Comparison of ENCODE assay signal across 14 cellular contexts in the genomic region with DNA sequence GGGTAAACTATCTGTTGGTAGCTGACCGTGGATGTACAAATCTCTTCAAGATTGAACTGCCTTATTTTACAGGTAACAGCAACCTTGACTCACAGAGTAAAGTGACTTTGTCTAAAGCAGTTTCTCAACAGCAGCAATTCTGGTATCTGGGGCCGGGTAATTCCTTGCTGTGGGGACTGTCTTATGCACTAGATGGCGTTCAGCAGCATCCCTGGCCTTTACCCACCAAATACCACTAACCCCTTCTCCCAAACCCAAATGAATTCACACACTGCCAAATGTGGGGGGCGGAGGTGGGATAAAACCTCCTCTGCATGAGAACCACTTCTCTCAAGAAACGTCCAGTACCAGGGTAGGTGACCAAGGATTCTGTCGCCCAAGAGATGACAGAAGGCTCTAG. TPM values are rescaled to one million over a fixed set of nuclear protein-coding genes. Genes with fewer than 3 reads are reported as not detected.
A peak's percentile ranks its signal among the peaks of the same experiment; 100 is the strongest.
DNase-seq lines count a peak whose midpoint lies in the region; ATAC-seq and TF ChIP-seq lines count a peak whose summit lies in the region.
"Had no signal": no experiment of that assay in that cellular context is flagged by ENCODE, and none has a peak within 500 bp of the region (broad histone marks: within the 10 kb centered on the region; RNA-seq: fewer than 3 reads in every experiment).

No MANE protein-coding gene starts in this region.

- peaks cover 33% of the 10 kb centered on the region for H3K79me2 ChIP-seq in DOHH2 (ENCODE audit: control insufficient read depth, low read length)

- H3K27me3 ChIP-seq in DOHH2 (ENCODE audit: control insufficient read depth, low read length) (no peaks in the 10 kb centered on the region), kidney epithelial cell (ENCODE audit: control insufficient read depth, insufficient read depth, low read length) (no peaks in the 10 kb centered on the region)
- H3K27me3 ChIP-seq in CD4-positive, alpha-beta T cell (ENCODE audit: control insufficient read depth, insufficient read depth, low read length): no peaks in the 10 kb centered on the region
- H3K27me3 ChIP-seq: neutrophil, SJSA1 had no signal

- ATAC-seq in CD4-positive, alpha-beta T cell (ENCODE audit: poor library complexity): no peak
- ATAC-seq in HG02678 (IDR thresholded peaks at IDR 0.05; ENCODE audit: unreplicated experiment): no peak

- no peaks in the 10 kb centered on the region for H3K9me2 ChIP-seq in DOHH2 (replicated peaks; ENCODE audit: control insufficient read depth, low read length)

- H3K4me3 ChIP-seq in DOHH2 (ENCODE audit: low read length) (no peak overlapping the region), kidney epithelial cell (ENCODE audit: low read depth, low read length) (no peak overlapping the region)
- H3K4me3 ChIP-seq: SJSA1 had no signal

- intact Hi-C loops in CD4-positive, alpha-beta T cell (cut with DNase I, micrococcal nuclease): loop anchor here in 1 of 2 experiments (5.0 to 10.0 kb wide), 4 partner anchors 440 to 1280 kb away; a partner anchor contains a TSS

- no peak overlapping the region for H3K4me2 ChIP-seq in DOHH2 (ENCODE audit: low read length)

- TF ChIP-seq CTCF in DOHH2 (IDR thresholded peaks at IDR 0.05; ENCODE audit: low read depth, low read length, poor library complexity, severe bottlenecking) (peak; percentile 32), HFFc6 (IDR thresholded peaks at IDR 0.05) (peak; percentile 44; the same call in 1 of the 2 replicates), VCaP (conservative IDR thresholded peaks at IDR 0.05) (peak; percentile 52), kidney epithelial cell (IDR thresholded peaks at IDR 0.05; ENCODE audit: insufficient read depth, low read length, poor library complexity, severe bottlenecking) (peak; percentile 15)
- TF ChIP-seq CTCF in CD4-positive, alpha-beta T cell (IDR thresholded peaks at IDR 0.05): no peak

- POLR2A ChIA-PET in CD4-positive, alpha-beta T cell (lab: Charles Lee): no interaction called here

- H3K27me3 Mint-ChIP-seq in HFFc6 (ENCODE audit: insufficient read depth): peaks cover 2% of the 10 kb centered on the region
- no peaks in the 10 kb centered on the region for H3K27me3 Mint-ChIP-seq in CD4-positive, alpha-beta T cell

- no peaks in the 10 kb centered on the region for H3K36me3 Mint-ChIP-seq in HFFc6 (ENCODE audit: low read depth)
- H3K36me3 Mint-ChIP-seq in CD4-positive, alpha-beta T cell (ENCODE audit: low read depth): peaks cover 8% of the 10 kb centered on the region

- no peaks in the 10 kb centered on the region for H3K9me3 ChIP-seq in DOHH2 (ENCODE audit: control insufficient read depth, insufficient read depth, low read length)
- H3K9me3 ChIP-seq in CD4-positive, alpha-beta T cell (ENCODE audit: control insufficient read depth, low read length): no peaks in the 10 kb centered on the region
- H3K9me3 ChIP-seq: neutrophil, SJSA1 had no signal

- H3K36me3 ChIP-seq in DOHH2 (ENCODE audit: control insufficient read depth, low read length) (peaks cover 32% of the 10 kb centered on the region), kidney epithelial cell (ENCODE audit: control insufficient read depth, insufficient read depth, low read length) (no peaks in the 10 kb centered on the region)
- H3K36me3 ChIP-seq: neutrophil had no signal

- peaks cover 19% of the 10 kb centered on the region for H4K20me1 ChIP-seq in DOHH2 (ENCODE audit: control insufficient read depth, insufficient read depth, low read depth, low read length)

- CTCF ChIA-PET in CD4-positive, alpha-beta T cell (lab: Charles Lee): interaction anchor here (1.7 to 2.4 kb wide), 2 partner anchors 40 to 325 kb away, joined by 3 to 6 read pairs; no protein-coding TSS in a partner anchor

- no peaks in the 10 kb centered on the region for H3K9me3 Mint-ChIP-seq in HFFc6
- H3K9me3 Mint-ChIP-seq in CD4-positive, alpha-beta T cell: no peaks in the 10 kb centered on the region

- H3K27ac ChIP-seq in DOHH2 (ENCODE audit: low read depth, low read length) (no peak overlapping the region), VCaP (no peak overlapping the region)
- no peak overlapping the region for H3K27ac ChIP-seq in CD4-positive, alpha-beta T cell (ENCODE audit: low read depth, low read length)
- H3K27ac ChIP-seq: neutrophil, SJSA1 had no signal

- peaks cover 27% of the 10 kb centered on the region for H3K4me1 Mint-ChIP-seq in HFFc6 (ENCODE audit: low read depth)
- peaks cover 25% of the 10 kb centered on the region for H3K4me1 Mint-ChIP-seq in CD4-positive, alpha-beta T cell (ENCODE audit: low read depth)

- H3K4me1 ChIP-seq in DOHH2 (ENCODE audit: control insufficient read depth, low read length): peaks cover 29% of the 10 kb centered on the region

- no peak for DNase-seq in HFFc6
- no peak for DNase-seq in kidney epithelial cell (ENCODE audit: low read depth)
- no peak for DNase-seq in CD4-positive, alpha-beta T cell
- no peak for DNase-seq in NCI-H2081 treated with DMSO at 0.1 percent for 48 hours (lab: John Stamatoyannopoulos, UW)
- DNase-seq: activated CD8-positive, alpha-beta memory T cell treated with anti-CD3 and anti-CD28 coated beads for 24 hours; amygdala; erythroblast; GOT3; islet precursor cell had no signal

- no peak overlapping the region for H3K4me3 Mint-ChIP-seq in HFFc6
- no peak overlapping the region for H3K4me3 Mint-ChIP-seq in CD4-positive, alpha-beta T cell

- H3F3A ChIP-seq in DOHH2 (ENCODE audit: control insufficient read depth, insufficient read depth): no peaks in the 10 kb centered on the region

- no peak overlapping the region for H3K27ac Mint-ChIP-seq in HFFc6
- no peak overlapping the region for H3K27ac Mint-ChIP-seq in CD4-positive, alpha-beta T cell

RNA-seq across cellular contexts. Expression of a gene that starts 1.7 kb away (rescaled TPM):
- 10 to 100 TPM; 32.3 to 60.0 (median 54.1) TPM for total RNA-seq in HFFc6 (2021; fragmentation: NEBNext Ultra II Directional; extraction: Animal tissue kit (Norgen Biotek cat#: 25700))
- total RNA-seq in kidney epithelial cell: 16.1 and 18.8 TPM in 2 replicates
- total RNA-seq in CD4-positive, alpha-beta T cell: 10 to 100 TPM; 12.6 to 16.3 TPM
